1 cellular context compared by ENCODE assay signal in the genomic region with DNA sequence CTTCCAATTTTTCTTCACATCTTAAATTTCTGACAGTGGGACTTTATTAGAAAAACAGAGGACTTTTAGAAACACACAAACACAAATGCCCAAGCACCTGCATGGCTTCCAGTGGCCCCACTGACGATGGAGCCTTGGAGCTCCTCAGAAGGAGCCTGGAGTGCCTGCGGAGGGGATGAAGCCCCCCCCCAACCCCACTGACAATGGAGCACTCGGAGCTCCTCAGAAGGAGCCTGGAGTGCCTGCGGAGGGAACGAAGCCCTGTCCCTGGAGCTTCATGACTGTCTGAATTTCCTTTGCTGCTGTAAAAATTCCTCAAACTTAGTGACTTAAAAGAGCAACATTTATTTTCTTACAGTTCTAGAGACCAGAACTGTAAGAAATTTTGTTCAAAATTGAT.
TF ChIP-seq lines count a peak whose summit lies in the region.

No MANE protein-coding gene starts in this region.

TF ChIP-seq in WTC11, 78 proteins besides CTCF, POLR2A, EP300 and RAD21 (continued from another document):
- TF ChIP-seq, protein P1, sequence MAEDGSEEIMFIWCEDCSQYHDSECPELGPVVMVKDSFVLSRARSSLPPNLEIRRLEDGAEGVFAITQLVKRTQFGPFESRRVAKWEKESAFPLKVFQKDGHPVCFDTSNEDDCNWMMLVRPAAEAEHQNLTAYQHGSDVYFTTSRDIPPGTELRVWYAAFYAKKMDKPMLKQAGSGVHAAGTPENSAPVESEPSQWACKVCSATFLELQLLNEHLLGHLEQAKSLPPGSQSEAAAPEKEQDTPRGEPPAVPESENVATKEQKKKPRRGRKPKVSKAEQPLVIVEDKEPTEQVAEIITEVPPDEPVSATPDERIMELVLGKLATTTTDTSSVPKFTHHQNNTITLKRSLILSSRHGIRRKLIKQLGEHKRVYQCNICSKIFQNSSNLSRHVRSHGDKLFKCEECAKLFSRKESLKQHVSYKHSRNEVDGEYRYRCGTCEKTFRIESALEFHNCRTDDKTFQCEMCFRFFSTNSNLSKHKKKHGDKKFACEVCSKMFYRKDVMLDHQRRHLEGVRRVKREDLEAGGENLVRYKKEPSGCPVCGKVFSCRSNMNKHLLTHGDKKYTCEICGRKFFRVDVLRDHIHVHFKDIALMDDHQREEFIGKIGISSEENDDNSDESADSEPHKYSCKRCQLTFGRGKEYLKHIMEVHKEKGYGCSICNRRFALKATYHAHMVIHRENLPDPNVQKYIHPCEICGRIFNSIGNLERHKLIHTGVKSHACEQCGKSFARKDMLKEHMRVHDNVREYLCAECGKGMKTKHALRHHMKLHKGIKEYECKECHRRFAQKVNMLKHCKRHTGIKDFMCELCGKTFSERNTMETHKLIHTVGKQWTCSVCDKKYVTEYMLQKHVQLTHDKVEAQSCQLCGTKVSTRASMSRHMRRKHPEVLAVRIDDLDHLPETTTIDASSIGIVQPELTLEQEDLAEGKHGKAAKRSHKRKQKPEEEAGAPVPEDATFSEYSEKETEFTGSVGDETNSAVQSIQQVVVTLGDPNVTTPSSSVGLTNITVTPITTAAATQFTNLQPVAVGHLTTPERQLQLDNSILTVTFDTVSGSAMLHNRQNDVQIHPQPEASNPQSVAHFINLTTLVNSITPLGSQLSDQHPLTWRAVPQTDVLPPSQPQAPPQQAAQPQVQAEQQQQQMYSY (CRISPR knock-in tag; IDR thresholded peaks at IDR 0.05) = no peak
- TF ChIP-seq, protein P2, sequence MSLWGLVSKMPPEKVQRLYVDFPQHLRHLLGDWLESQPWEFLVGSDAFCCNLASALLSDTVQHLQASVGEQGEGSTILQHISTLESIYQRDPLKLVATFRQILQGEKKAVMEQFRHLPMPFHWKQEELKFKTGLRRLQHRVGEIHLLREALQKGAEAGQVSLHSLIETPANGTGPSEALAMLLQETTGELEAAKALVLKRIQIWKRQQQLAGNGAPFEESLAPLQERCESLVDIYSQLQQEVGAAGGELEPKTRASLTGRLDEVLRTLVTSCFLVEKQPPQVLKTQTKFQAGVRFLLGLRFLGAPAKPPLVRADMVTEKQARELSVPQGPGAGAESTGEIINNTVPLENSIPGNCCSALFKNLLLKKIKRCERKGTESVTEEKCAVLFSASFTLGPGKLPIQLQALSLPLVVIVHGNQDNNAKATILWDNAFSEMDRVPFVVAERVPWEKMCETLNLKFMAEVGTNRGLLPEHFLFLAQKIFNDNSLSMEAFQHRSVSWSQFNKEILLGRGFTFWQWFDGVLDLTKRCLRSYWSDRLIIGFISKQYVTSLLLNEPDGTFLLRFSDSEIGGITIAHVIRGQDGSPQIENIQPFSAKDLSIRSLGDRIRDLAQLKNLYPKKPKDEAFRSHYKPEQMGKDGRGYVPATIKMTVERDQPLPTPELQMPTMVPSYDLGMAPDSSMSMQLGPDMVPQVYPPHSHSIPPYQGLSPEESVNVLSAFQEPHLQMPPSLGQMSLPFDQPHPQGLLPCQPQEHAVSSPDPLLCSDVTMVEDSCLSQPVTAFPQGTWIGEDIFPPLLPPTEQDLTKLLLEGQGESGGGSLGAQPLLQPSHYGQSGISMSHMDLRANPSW (CRISPR knock-in tag; conservative IDR thresholded peaks at IDR 0.05; ENCODE audit: low read depth) = no peak
- TF ChIP-seq, protein P3, sequence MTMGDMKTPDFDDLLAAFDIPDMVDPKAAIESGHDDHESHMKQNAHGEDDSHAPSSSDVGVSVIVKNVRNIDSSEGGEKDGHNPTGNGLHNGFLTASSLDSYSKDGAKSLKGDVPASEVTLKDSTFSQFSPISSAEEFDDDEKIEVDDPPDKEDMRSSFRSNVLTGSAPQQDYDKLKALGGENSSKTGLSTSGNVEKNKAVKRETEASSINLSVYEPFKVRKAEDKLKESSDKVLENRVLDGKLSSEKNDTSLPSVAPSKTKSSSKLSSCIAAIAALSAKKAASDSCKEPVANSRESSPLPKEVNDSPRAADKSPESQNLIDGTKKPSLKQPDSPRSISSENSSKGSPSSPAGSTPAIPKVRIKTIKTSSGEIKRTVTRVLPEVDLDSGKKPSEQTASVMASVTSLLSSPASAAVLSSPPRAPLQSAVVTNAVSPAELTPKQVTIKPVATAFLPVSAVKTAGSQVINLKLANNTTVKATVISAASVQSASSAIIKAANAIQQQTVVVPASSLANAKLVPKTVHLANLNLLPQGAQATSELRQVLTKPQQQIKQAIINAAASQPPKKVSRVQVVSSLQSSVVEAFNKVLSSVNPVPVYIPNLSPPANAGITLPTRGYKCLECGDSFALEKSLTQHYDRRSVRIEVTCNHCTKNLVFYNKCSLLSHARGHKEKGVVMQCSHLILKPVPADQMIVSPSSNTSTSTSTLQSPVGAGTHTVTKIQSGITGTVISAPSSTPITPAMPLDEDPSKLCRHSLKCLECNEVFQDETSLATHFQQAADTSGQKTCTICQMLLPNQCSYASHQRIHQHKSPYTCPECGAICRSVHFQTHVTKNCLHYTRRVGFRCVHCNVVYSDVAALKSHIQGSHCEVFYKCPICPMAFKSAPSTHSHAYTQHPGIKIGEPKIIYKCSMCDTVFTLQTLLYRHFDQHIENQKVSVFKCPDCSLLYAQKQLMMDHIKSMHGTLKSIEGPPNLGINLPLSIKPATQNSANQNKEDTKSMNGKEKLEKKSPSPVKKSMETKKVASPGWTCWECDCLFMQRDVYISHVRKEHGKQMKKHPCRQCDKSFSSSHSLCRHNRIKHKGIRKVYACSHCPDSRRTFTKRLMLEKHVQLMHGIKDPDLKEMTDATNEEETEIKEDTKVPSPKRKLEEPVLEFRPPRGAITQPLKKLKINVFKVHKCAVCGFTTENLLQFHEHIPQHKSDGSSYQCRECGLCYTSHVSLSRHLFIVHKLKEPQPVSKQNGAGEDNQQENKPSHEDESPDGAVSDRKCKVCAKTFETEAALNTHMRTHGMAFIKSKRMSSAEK (CRISPR knock-in tag; IDR thresholded peaks at IDR 0.05; ENCODE audit: borderline replicate concordance) = no peak
- TF ChIP-seq FOXJ3 (CRISPR knock-in tag; IDR thresholded peaks at IDR 0.05; ENCODE audit: borderline replicate concordance) (no peak), OVOL2 (CRISPR knock-in tag; IDR thresholded peaks at IDR 0.05; ENCODE audit: borderline replicate concordance) (no peak), EMX1 (CRISPR knock-in tag; IDR thresholded peaks at IDR 0.05) (no peak), JAZF1 (CRISPR knock-in tag; IDR thresholded peaks at IDR 0.05) (no peak), NFATC4 (CRISPR knock-in tag; IDR thresholded peaks at IDR 0.05) (no peak), RORB (CRISPR knock-in tag; IDR thresholded peaks at IDR 0.05) (no peak)
- TF ChIP-seq, protein P4, sequence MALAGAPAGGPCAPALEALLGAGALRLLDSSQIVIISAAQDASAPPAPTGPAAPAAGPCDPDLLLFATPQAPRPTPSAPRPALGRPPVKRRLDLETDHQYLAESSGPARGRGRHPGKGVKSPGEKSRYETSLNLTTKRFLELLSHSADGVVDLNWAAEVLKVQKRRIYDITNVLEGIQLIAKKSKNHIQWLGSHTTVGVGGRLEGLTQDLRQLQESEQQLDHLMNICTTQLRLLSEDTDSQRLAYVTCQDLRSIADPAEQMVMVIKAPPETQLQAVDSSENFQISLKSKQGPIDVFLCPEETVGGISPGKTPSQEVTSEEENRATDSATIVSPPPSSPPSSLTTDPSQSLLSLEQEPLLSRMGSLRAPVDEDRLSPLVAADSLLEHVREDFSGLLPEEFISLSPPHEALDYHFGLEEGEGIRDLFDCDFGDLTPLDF (CRISPR knock-in tag; IDR thresholded peaks at IDR 0.05) = no peak
- TF ChIP-seq, protein P5, sequence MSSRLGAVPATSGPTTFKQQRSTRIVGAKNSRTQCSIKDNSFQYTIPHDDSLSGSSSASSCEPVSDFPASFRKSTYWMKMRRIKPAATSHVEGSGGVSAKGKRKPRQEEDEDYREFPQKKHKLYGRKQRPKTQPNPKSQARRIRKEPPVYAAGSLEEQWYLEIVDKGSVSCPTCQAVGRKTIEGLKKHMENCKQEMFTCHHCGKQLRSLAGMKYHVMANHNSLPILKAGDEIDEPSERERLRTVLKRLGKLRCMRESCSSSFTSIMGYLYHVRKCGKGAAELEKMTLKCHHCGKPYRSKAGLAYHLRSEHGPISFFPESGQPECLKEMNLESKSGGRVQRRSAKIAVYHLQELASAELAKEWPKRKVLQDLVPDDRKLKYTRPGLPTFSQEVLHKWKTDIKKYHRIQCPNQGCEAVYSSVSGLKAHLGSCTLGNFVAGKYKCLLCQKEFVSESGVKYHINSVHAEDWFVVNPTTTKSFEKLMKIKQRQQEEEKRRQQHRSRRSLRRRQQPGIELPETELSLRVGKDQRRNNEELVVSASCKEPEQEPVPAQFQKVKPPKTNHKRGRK (CRISPR knock-in tag; IDR thresholded peaks at IDR 0.05; ENCODE audit: borderline replicate concordance) = no peak
- TF ChIP-seq, protein P6, sequence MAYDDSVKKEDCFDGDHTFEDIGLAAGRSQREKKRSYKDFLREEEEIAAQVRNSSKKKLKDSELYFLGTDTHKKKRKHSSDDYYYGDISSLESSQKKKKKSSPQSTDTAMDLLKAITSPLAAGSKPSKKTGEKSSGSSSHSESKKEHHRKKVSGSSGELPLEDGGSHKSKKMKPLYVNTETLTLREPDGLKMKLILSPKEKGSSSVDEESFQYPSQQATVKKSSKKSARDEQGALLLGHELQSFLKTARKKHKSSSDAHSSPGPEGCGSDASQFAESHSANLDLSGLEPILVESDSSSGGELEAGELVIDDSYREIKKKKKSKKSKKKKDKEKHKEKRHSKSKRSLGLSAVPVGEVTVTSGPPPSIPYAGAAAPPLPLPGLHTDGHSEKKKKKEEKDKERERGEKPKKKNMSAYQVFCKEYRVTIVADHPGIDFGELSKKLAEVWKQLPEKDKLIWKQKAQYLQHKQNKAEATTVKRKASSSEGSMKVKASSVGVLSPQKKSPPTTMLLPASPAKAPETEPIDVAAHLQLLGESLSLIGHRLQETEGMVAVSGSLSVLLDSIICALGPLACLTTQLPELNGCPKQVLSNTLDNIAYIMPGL (CRISPR knock-in tag; IDR thresholded peaks at IDR 0.05) = no peak
- TF ChIP-seq, protein P7, sequence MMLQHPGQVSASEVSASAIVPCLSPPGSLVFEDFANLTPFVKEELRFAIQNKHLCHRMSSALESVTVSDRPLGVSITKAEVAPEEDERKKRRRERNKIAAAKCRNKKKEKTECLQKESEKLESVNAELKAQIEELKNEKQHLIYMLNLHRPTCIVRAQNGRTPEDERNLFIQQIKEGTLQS (CRISPR knock-in tag; conservative IDR thresholded peaks at IDR 0.05) = no peak
